In genomic region chr5:115428248-115428647, GRCh38 we compare ENCODE assay signal across 14 cellular contexts.
DNase-seq lines count a peak whose midpoint lies in the region; ATAC-seq and TF ChIP-seq lines count a peak whose summit lies in the region.
"Had no signal": no experiment of that assay in that cellular context is flagged by ENCODE, and none has a peak within 500 bp of the region (broad histone marks: within the 10 kb centered on the region; RNA-seq: fewer than 3 reads in every experiment).

No MANE protein-coding gene starts in this region.

- no peaks in the 10 kb centered on the region for H3K36me3 ChIP-seq in GM23338 (ENCODE audit: insufficient read depth)
- no peaks in the 10 kb centered on the region for H3K36me3 ChIP-seq in PC-3 (ENCODE audit: low read depth, low read length)
- H3K36me3 ChIP-seq in mucosa of descending colon (ENCODE audit: low read depth): no peaks in the 10 kb centered on the region
- H3K36me3 ChIP-seq: BE2C, HAP-1 had no signal

- peak overlapping the region; percentile 45; the same call in 1 of the 2 replicates for H3K9ac ChIP-seq in PC-3 (ENCODE audit: low read length)

- H3K9me3 Mint-ChIP-seq in GM23338: no peaks in the 10 kb centered on the region
- H3K9me3 Mint-ChIP-seq in activated CD4-positive, alpha-beta T cell treated with anti-CD3 and anti-CD28 coated beads, Interleukin-2, amount 10 ng/mL, durations not matched to agents 7 days and 5 days: no peaks in the 10 kb centered on the region
- H3K9me3 Mint-ChIP-seq: CD8-positive, alpha-beta memory T cell; HFFc6 had no signal

- POLR2A ChIA-PET in PC-3 (lab: Charles Lee; ENCODE audit: unreplicated experiment): no interaction called here
- POLR2A ChIA-PET in activated CD4-positive, alpha-beta T cell treated with anti-CD3 and anti-CD28 coated beads, Interleukin-2, amount 10 ng/mL, durations not matched to agents 7 days and 5 days (lab: Charles Lee): no interaction called here

- H3K27ac Mint-ChIP-seq in GM23338: no peak overlapping the region
- no peak overlapping the region for H3K27ac Mint-ChIP-seq in activated CD4-positive, alpha-beta T cell treated with anti-CD3 and anti-CD28 coated beads, Interleukin-2, amount 10 ng/mL, durations not matched to agents 7 days and 5 days
- H3K27ac Mint-ChIP-seq: CD8-positive, alpha-beta memory T cell; HFFc6 had no signal

- ATAC-seq in GM23338 (no peak), PC-3 (no peak), mucosa of descending colon (peak; percentile 12), GM21619 (IDR thresholded peaks at IDR 0.05; ENCODE audit: unreplicated experiment) (no peak)
- ATAC-seq: A549, GM12878 had no signal

- H4K20me1 ChIP-seq in GM23338 (replicated peaks; ENCODE audit: insufficient read depth): no peaks in the 10 kb centered on the region
- no peaks in the 10 kb centered on the region for H4K20me1 ChIP-seq in PC-3 (ENCODE audit: low read length)

- H3K9me3 ChIP-seq in PC-3 (ENCODE audit: low read length): no peaks in the 10 kb centered on the region
- H3K9me3 ChIP-seq in mucosa of descending colon: no peaks in the 10 kb centered on the region
- H3K9me3 ChIP-seq: A549, BE2C, Caco-2, HAP-1 had no signal

- peaks cover 20% of the 10 kb centered on the region for H3K4me1 Mint-ChIP-seq in GM23338
- H3K4me1 Mint-ChIP-seq in activated CD4-positive, alpha-beta T cell treated with anti-CD3 and anti-CD28 coated beads, Interleukin-2, amount 10 ng/mL, durations not matched to agents 7 days and 5 days: no peaks in the 10 kb centered on the region
- H3K4me1 Mint-ChIP-seq: CD8-positive, alpha-beta memory T cell had no signal

- BruUV-seq in PC-3 (replicated peaks; lab: Mats Ljungman, UMichigan): no TSS peak

- peak overlapping the region; percentile 80; the same call in 1 of the 2 replicates for H2AFZ ChIP-seq in GM23338
- H2AFZ ChIP-seq in PC-3 (ENCODE audit: low read length): no peak overlapping the region

- H3K27ac ChIP-seq in 22Rv1 (peak overlapping the region; percentile 80), GM23338 (ENCODE audit: low read depth) (no peak overlapping the region), PC-3 (ENCODE audit: low read length) (peak overlapping the region; percentile 96)
- H3K27ac ChIP-seq: A549 had no signal

- H3K27me3 ChIP-seq in GM23338 (ENCODE audit: insufficient read depth) (no peaks in the 10 kb centered on the region), PC-3 (ENCODE audit: low read length) (no peaks in the 10 kb centered on the region)
- H3K27me3 ChIP-seq: BE2C had no signal

- CTCF ChIA-PET in PC-3 (lab: Charles Lee): no interaction called here
- CTCF ChIA-PET in activated CD4-positive, alpha-beta T cell treated with anti-CD3 and anti-CD28 coated beads, Interleukin-2, amount 10 ng/mL, durations not matched to agents 7 days and 5 days (lab: Charles Lee): no interaction called here

- H3F3A ChIP-seq in GM23338 (replicated peaks; ENCODE audit: low read depth): no peaks in the 10 kb centered on the region
- H3F3A ChIP-seq in PC-3 (ENCODE audit: low read length, unreplicated experiment): peaks cover 15% of the 10 kb centered on the region

- H3K27me3 Mint-ChIP-seq in GM23338 (ENCODE audit: insufficient read depth, low read depth, poor library complexity): no peaks in the 10 kb centered on the region
- peaks cover 5% of the 10 kb centered on the region for H3K27me3 Mint-ChIP-seq in activated CD4-positive, alpha-beta T cell treated with anti-CD3 and anti-CD28 coated beads, Interleukin-2, amount 10 ng/mL, durations not matched to agents 7 days and 5 days

- H3K9me2 ChIP-seq in GM23338 (ENCODE audit: insufficient read depth) (0 out of 2 replicates have a peak, but pooled peaks cover 5% of the 10 kb centered on the region), PC-3 (replicated peaks; ENCODE audit: low read length) (no peaks in the 10 kb centered on the region)

- H3K79me2 ChIP-seq in GM23338 (replicated peaks; ENCODE audit: insufficient read depth): no peaks in the 10 kb centered on the region
- no peaks in the 10 kb centered on the region for H3K79me2 ChIP-seq in PC-3 (ENCODE audit: low read length)

- no peak for DNase-seq in GM23338 (ENCODE audit: low spot score)
- no peak for DNase-seq in PC-3
- DNase-seq in mucosa of descending colon: no peak
- no peak for DNase-seq in Kasumi-1 (lab: John Stamatoyannopoulos, UW)
- DNase-seq in activated CD4-positive, alpha-beta T cell treated with anti-CD3 and anti-CD28 coated beads, Interleukin-2, amount 10 ng/mL, durations not matched to agents 7 days and 5 days: no peak
- DNase-seq: BE2C; Caco-2; CD8-positive, alpha-beta memory T cell; HFFc6 had no signal

- no peaks in the 10 kb centered on the region for H3K36me3 Mint-ChIP-seq in GM23338 (ENCODE audit: low read depth)
- H3K36me3 Mint-ChIP-seq in activated CD4-positive, alpha-beta T cell treated with anti-CD3 and anti-CD28 coated beads, Interleukin-2, amount 10 ng/mL, durations not matched to agents 7 days and 5 days (ENCODE audit: low read depth): no peaks in the 10 kb centered on the region
- H3K36me3 Mint-ChIP-seq: CD8-positive, alpha-beta memory T cell had no signal

- H3K4me3 Mint-ChIP-seq in GM23338: no peak overlapping the region
- H3K4me3 Mint-ChIP-seq in activated CD4-positive, alpha-beta T cell treated with anti-CD3 and anti-CD28 coated beads, Interleukin-2, amount 10 ng/mL, durations not matched to agents 7 days and 5 days: no peak overlapping the region
- H3K4me3 Mint-ChIP-seq: CD8-positive, alpha-beta memory T cell; HFFc6 had no signal

- TF ChIP-seq CTCF in 22Rv1 (IDR thresholded peaks at IDR 0.05) (no peak), GM23338 (conservative IDR thresholded peaks at IDR 0.05; ENCODE audit: low read depth in 2 of 2) (no peak), PC-3 (conservative IDR thresholded peaks at IDR 0.05; ENCODE audit: low read depth, low read length) (no peak), mucosa of descending colon (IDR thresholded peaks at IDR 0.05) (no peak)

- peaks cover 19% of the 10 kb centered on the region; the same call in 1 of the 2 replicates for H3K4me1 ChIP-seq in GM23338 (ENCODE audit: insufficient read depth)
- H3K4me1 ChIP-seq in PC-3 (ENCODE audit: insufficient read depth, low read length): peaks cover 68% of the 10 kb centered on the region
- peaks cover 13% of the 10 kb centered on the region for H3K4me1 ChIP-seq in mucosa of descending colon (ENCODE audit: low read depth)
- H3K4me1 ChIP-seq: BE2C, Caco-2 had no signal

- H3K4me2 ChIP-seq in GM23338: no peak overlapping the region
- H3K4me2 ChIP-seq in PC-3 (ENCODE audit: low read length): peak overlapping the region; percentile 78; the same call in 1 of the 2 replicates
- H3K4me2 ChIP-seq: A549 had no signal

- H3K4me3 ChIP-seq in GM23338 (no peak overlapping the region), PC-3 (ENCODE audit: low read length) (no peak overlapping the region), mucosa of descending colon (no peak overlapping the region)
- H3K4me3 ChIP-seq: A549, GM12878, HAP-1 had no signal

- intact Hi-C loops in PC-3 (cut with micrococcal nuclease): loop anchor here (2.0 to 5.0 kb wide), 4 partner anchors 51 to 159 kb away; no protein-coding TSS in a partner anchor
- intact Hi-C loops in mucosa of descending colon (cut with DNase I, micrococcal nuclease): loop anchor here in 1 of 2 donors (10.0 kb wide), 1 partner anchor 107 kb away; no protein-coding TSS in a partner anchor

TF ChIP-seq in GM23338, 12 proteins besides CTCF, POLR2A, EP300 and RAD21 (continues in another document):
- TF ChIP-seq STAT1 (IDR thresholded peaks at IDR 0.05; ENCODE audit: unreplicated experiment): no peak
- TF ChIP-seq NANOG (IDR thresholded peaks at IDR 0.05; ENCODE audit: borderline replicate concordance): no peak
- TF ChIP-seq REST (IDR thresholded peaks at IDR 0.05; ENCODE audit: unreplicated experiment): no peak
- no peak for TF ChIP-seq ETS1 (IDR thresholded peaks at IDR 0.05)
- TF ChIP-seq POLR2AphosphoS5 (IDR thresholded peaks at IDR 0.05; ENCODE audit: low read depth): no peak
- no peak for TF ChIP-seq EZH2phosphoT487 (IDR thresholded peaks at IDR 0.05; ENCODE audit: unreplicated experiment)
- TF ChIP-seq ZNF114 (CRISPR knock-in tag; IDR thresholded peaks at IDR 0.05): no peak
